8 cellular contexts compared by ENCODE assay signal in the genomic region with DNA sequence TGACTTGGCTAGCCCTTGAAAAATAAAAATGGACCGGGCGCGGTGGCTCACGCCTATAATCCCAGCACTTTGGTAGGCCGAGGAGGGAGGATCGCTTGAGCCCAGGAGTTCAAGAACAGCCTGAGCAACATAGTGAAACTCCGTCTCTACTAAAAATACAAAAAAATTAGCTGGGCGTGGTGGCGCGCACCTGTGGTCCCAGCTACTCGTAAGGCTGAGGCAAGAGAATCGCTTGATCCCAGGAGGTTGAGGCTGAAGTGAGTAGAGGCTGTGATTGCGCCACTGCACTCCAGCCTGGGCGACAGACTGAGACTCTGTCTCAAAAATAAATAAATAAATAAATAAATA. TPM values are rescaled to one million over a fixed set of nuclear protein-coding genes. Genes with fewer than 3 reads are reported as not detected.
DNase-seq lines count a peak whose midpoint lies in the region; ATAC-seq and TF ChIP-seq lines count a peak whose summit lies in the region.
"Not testable (repeated sequence)": the region's sequence is repeated elsewhere in the genome, so short reads cannot be mapped to it uniquely, and the experiment has no call there.

No MANE protein-coding gene starts in this region.

- H4K8ac ChIP-seq in mesendoderm (ENCODE audit: low read depth, low read length) = peak overlapping the region; percentile 76

- not testable (repeated sequence) for TF ChIP-seq EP300 in esophagus muscularis mucosa (IDR thresholded peaks at IDR 0.05)

- peaks cover 10% of the 10 kb centered on the region for H3K79me1 ChIP-seq in mesendoderm (ENCODE audit: low read length)

- not testable (repeated sequence) for H3K4me3 ChIP-seq in HEK293 (ENCODE audit: low read depth, low read length); mesendoderm (ENCODE audit: low read length)
- peak overlapping the region; percentile 66 to 95 (median 82) for H3K4me3 ChIP-seq in esophagus muscularis mucosa
- peak overlapping the region; percentile 90 for H3K4me3 ChIP-seq in retinal pigment epithelial cell (ENCODE audit: low read length)
- peak overlapping the region; percentile 64 for H3K4me3 ChIP-seq in upper lobe of right lung

- not testable (repeated sequence) for H3K56ac ChIP-seq in mesendoderm (ENCODE audit: low read length)

- H3K4ac ChIP-seq in mesendoderm (ENCODE audit: low read depth, low read length) = not testable (repeated sequence)

- H2AK5ac ChIP-seq in mesendoderm (ENCODE audit: low read length) = not testable (repeated sequence)

- WGBS in esophagus muscularis mucosa = 81% methylated on average over 14 of the region's 14 CpGs
- no CpG with 5 or more reads among the region's 14 CpGs for WGBS in mesendoderm (ENCODE audit: extremely low coverage, insufficient coverage, low lambda C conversion rate)

- not testable (repeated sequence) for TF ChIP-seq POLR2A in esophagus muscularis mucosa (IDR thresholded peaks at IDR 0.05; ENCODE audit: low read depth)

- H2BK15ac ChIP-seq in mesendoderm (replicated peaks; ENCODE audit: low read depth) = not testable (repeated sequence)

- peak overlapping the region; percentile 96; the same call in 1 of the 2 replicates for H3K9ac ChIP-seq in ES-I3 (ENCODE audit: low read depth, low read length)
- H3K9ac ChIP-seq in mesendoderm (ENCODE audit: low read length) = not testable (repeated sequence)

- CTCF ChIA-PET in HEK293 (lab: Yijun Ruan, JAX) = interaction anchor here (1.5 to 2.5 kb wide), 2 partner anchors 13 to 21 kb away, joined by 8 to 15 read pairs; no protein-coding TSS in a partner anchor

- DNase-seq in NCI-H2029 (lab: John Stamatoyannopoulos, UW) = peak; percentile 23
- peak in 1 of 2 donors; percentile 10 for DNase-seq in activated naive CD4-positive, alpha-beta T cell treated with anti-CD3 and anti-CD28 coated beads, Interleukin-2, amount 50 U/mL, for 72 hours (ENCODE audit: low spot score in 2 of 2)
- DNase-seq in esophagus muscularis mucosa (ENCODE audit: extremely low spot score); mesendoderm; retinal pigment epithelial cell (ENCODE audit: low read depth); upper lobe of right lung: not testable (repeated sequence)

- H3K27me3 ChIP-seq in esophagus muscularis mucosa; mesendoderm (ENCODE audit: insufficient read depth, low read length, poor library complexity); upper lobe of right lung: not testable (repeated sequence)

- H3K36me3 Mint-ChIP-seq in activated naive CD4-positive, alpha-beta T cell treated with anti-CD3 and anti-CD28 coated beads, Interleukin-2, amount 50 U/mL, for 72 hours = peaks cover 7 to 15% of the 10 kb centered on the region in 2 donors

- peaks cover 11% of the 10 kb centered on the region; the same call in 1 of the 2 replicates for H3K36me3 ChIP-seq in ES-I3 (ENCODE audit: insufficient read depth, low read length)
- peaks cover 26 to 32% of the 10 kb centered on the region in 2 experiments for H3K36me3 ChIP-seq in HEK293 (ENCODE audit: control insufficient read depth in 2 of 2, insufficient read depth in 1 of 2, low read length in 2 of 2)
- H3K36me3 ChIP-seq in esophagus muscularis mucosa = peaks cover 10 to 29% (median 17%) of the 10 kb centered on the region in 4 donors
- not testable (repeated sequence) for H3K36me3 ChIP-seq in mesendoderm (ENCODE audit: control insufficient read depth, insufficient read depth, low read length)
- peaks cover 29% of the 10 kb centered on the region for H3K36me3 ChIP-seq in upper lobe of right lung

- not testable (repeated sequence) for H3K9me3 ChIP-seq in ES-I3 (ENCODE audit: control insufficient read depth, insufficient read depth, low read length); HEK293 (ENCODE audit: control insufficient read depth, insufficient read depth, low read depth, low read length); esophagus muscularis mucosa; upper lobe of right lung

- not testable (repeated sequence) for H3K23ac ChIP-seq in mesendoderm (ENCODE audit: low read length)

- peak overlapping the region; percentile 59 for H4K5ac ChIP-seq in mesendoderm (ENCODE audit: low read length)

- intact Hi-C loops in esophagus muscularis mucosa (cut with DNase I) = loop anchor here (10.0 kb wide), 1 partner anchor 844 kb away; no protein-coding TSS in a partner anchor
- intact Hi-C loops in upper lobe of right lung (cut with DNase I) = not testable (repeated sequence)

- H3K27ac Mint-ChIP-seq in activated naive CD4-positive, alpha-beta T cell treated with anti-CD3 and anti-CD28 coated beads, Interleukin-2, amount 50 U/mL, for 72 hours = peak overlapping the region; percentile 55 to 98

- H3K4me2 ChIP-seq in mesendoderm (ENCODE audit: low read length) = not testable (repeated sequence)

- H3K4me1 ChIP-seq in ES-I3 (ENCODE audit: insufficient read depth, low read length); mesendoderm (ENCODE audit: control insufficient read depth, low read depth, low read length): not testable (repeated sequence)
- H3K4me1 ChIP-seq in HEK293 (ENCODE audit: control insufficient read depth, insufficient read depth, low read length) = peaks cover 11% of the 10 kb centered on the region
- peaks cover 14 to 28% (median 26%) of the 10 kb centered on the region in 4 donors for H3K4me1 ChIP-seq in esophagus muscularis mucosa
- H3K4me1 ChIP-seq in upper lobe of right lung = peaks cover 18% of the 10 kb centered on the region

- not testable (repeated sequence) for H3K9me3 Mint-ChIP-seq in activated naive CD4-positive, alpha-beta T cell treated with anti-CD3 and anti-CD28 coated beads, Interleukin-2, amount 50 U/mL, for 72 hours

- not testable (repeated sequence) for TF ChIP-seq CTCF in HEK293 (tag by site-specific recombination; IDR thresholded peaks at IDR 0.05); esophagus muscularis mucosa (IDR thresholded peaks at IDR 0.05); retinal pigment epithelial cell (conservative IDR thresholded peaks at IDR 0.05; ENCODE audit: low read depth, low read length); upper lobe of right lung (IDR thresholded peaks at IDR 0.05)

- ATAC-seq in activated naive CD4-positive, alpha-beta T cell treated with anti-CD3 and anti-CD28 coated beads, Interleukin-2, amount 50 U/mL, for 72 hours = peak; percentile 2 to 5
- not testable (repeated sequence) for ATAC-seq in upper lobe of right lung

- not testable (repeated sequence) for H3K18ac ChIP-seq in mesendoderm (ENCODE audit: low read length)

- POLR2A ChIA-PET in HEK293 (lab: Yijun Ruan, JAX) = interaction anchor here (0.8 to 1.3 kb wide), 3 partner anchors 13 to 26 kb away, joined by 4 to 9 read pairs (median 6); no protein-coding TSS in a partner anchor

- not testable (repeated sequence) for H2BK5ac ChIP-seq in mesendoderm (ENCODE audit: low read length)

- H2BK120ac ChIP-seq in mesendoderm (ENCODE audit: low read depth, low read length) = not testable (repeated sequence)

- H3K27ac ChIP-seq in HEK293 (ENCODE audit: extremely low read depth, low read depth, low read length); mesendoderm (ENCODE audit: low read depth, low read length): not testable (repeated sequence)
- peak overlapping the region; percentile 87 to 89 (median 88) for H3K27ac ChIP-seq in esophagus muscularis mucosa (replicated peaks in 1 of 4)
- H3K27ac ChIP-seq in upper lobe of right lung = peak overlapping the region; percentile 77

- peaks cover 14% of the 10 kb centered on the region for H3K79me2 ChIP-seq in mesendoderm (ENCODE audit: control insufficient read depth, insufficient read depth, low read length)

TF ChIP-seq in HEK293, 187 proteins besides CTCF, POLR2A, EP300 and RAD21:
- TF ChIP-seq ZNF585B (tag by site-specific recombination; IDR thresholded peaks at IDR 0.05) (peak; percentile 27; the same call in 1 of the 2 replicates), ZNF16 (tag by site-specific recombination; IDR thresholded peaks at IDR 0.05; ENCODE audit: low read depth) (0 out of 2 replicates have a peak, but pooled peaks have one; percentile 57)

RNA-seq across cellular contexts. Expression of a gene that starts 0.4 kb away (rescaled TPM):
- total RNA-seq in activated naive CD4-positive, alpha-beta T cell treated with anti-CD3 and anti-CD28 coated beads, Interleukin-2, amount 50 U/mL, for 72 hours = 10 to 100 TPM; 42.8 to 54.8 TPM
- total RNA-seq in esophagus muscularis mucosa (10 to 100 TPM; 45.4 to 59.4 (median 49.8) TPM), upper lobe of right lung (39.6 TPM)
- polyA plus RNA-seq in mesendoderm (2013, experiment 1 of 2) = 96.8 TPM
- 98.8 TPM for polyA plus RNA-seq in mesendoderm (2013, experiment 2 of 2)
